Comparison of ENCODE assay signal across 11 cellular contexts in the genomic region with DNA sequence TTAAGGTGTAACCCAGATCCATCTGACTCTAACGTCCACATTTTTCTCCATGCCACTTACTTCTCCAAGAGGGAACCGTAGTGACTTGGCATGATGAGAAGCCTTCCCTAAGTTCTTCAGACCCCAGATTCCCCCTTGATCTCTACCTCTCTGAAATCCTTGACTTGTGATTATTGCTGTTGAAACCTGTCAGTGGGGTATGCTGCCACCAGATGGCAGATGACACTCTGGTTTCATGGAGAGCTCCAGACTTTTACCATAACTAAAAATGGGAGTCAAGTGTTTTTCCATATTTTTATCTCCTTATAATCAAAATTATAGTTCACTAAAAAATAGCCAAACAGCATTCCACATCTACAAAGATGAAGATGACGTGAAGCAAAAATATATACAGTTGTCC.
A peak's percentile ranks its signal among the peaks of the same experiment; 100 is the strongest.
DNase-seq lines count a peak whose midpoint lies in the region; ATAC-seq, FAIRE-seq and TF ChIP-seq lines count a peak whose summit lies in the region.
"Had no signal": no experiment of that assay in that cellular context is flagged by ENCODE, and none has a peak within 500 bp of the region (broad histone marks: within the 10 kb centered on the region; RNA-seq: fewer than 3 reads in every experiment).

No MANE protein-coding gene starts in this region.

- FAIRE-seq in GM12878 (lab: Jason Lieb, UNC) (no peak), HepG2 (lab: Jason Lieb, UNC) (no peak)
- FAIRE-seq: TTC549 had no signal

- TF ChIP-seq CTCF in GM12878 (IDR thresholded peaks at IDR 0.05 in 2 of 3, conservative IDR thresholded peaks at IDR 0.05 in 1 of 3; ENCODE audit: control insufficient read depth in 2 of 3, extremely low read depth in 1 of 3, insufficient read depth in 1 of 3, low read depth in 3 of 3, low read length in 3 of 3): peak; percentile 29 to 45 (median 34); a peak in 4 of 6 replicates
- peak; percentile 54 for TF ChIP-seq CTCF in HepG2 (CRISPR knock-in tag; IDR thresholded peaks at IDR 0.05)

- no peaks in the 10 kb centered on the region for H3K27me3 ChIP-seq in GM12878 (replicated peaks in 1 of 2; ENCODE audit: control insufficient read depth in 2 of 2, insufficient read depth in 2 of 2, low read length in 1 of 2)
- no peaks in the 10 kb centered on the region for H3K27me3 ChIP-seq in HepG2 (ENCODE audit: control insufficient read depth in 1 of 2, insufficient read depth in 2 of 2, low read length in 2 of 2)

- H3K4me1 ChIP-seq in GM12878 (ENCODE audit: control insufficient read depth, insufficient read depth, low read length): no peaks in the 10 kb centered on the region
- H3K4me1 ChIP-seq in HepG2 (ENCODE audit: insufficient read depth, low read length): no peaks in the 10 kb centered on the region

- no peak for ATAC-seq in GM12878
- ATAC-seq in HepG2: peak; percentile 35; the same call in 1 of the 3 replicates
- ATAC-seq: stimulated activated naive B cell treated with anti-CD40 and anti-IgM and Interleukin-4, amounts not matched to agents 10 μg/mL and 1 μg/mL and 100 μg/mL, for 72 hours had no signal

- H3K27ac ChIP-seq in GM12878 (ENCODE audit: control insufficient read depth, insufficient read depth) (no peak overlapping the region), HepG2 (ENCODE audit: extremely low read length, insufficient read depth, low read length) (no peak overlapping the region)

- DNase-seq in COLO829 (ENCODE audit: low spot score): peak; percentile 46
- peak; percentile 12 for DNase-seq in HPDE6-E6E7 (ENCODE audit: extremely low spot score)
- no peak for DNase-seq in GM12878 (ENCODE audit: low read depth, low spot score)
- peak; percentile 13 for DNase-seq in HepG2 (ENCODE audit: low spot score)
- no peak for DNase-seq in ureter (ENCODE audit: low spot score)
- DNase-seq in stimulated activated CD4-positive, alpha-beta T cell treated with anti-CD3 and anti-CD28 coated beads, Interleukin-15, amount 100 ng/mL, for 24 hours: no peak
- no peak for DNase-seq in KG1 (lab: John Stamatoyannopoulos, UW)
- DNase-seq in G401 (ENCODE audit: low spot score): no peak
- DNase-seq: naive B cell; stimulated activated naive B cell treated with anti-CD40 and anti-IgM and Interleukin-4, amounts not matched to agents 10 μg/mL and 1 μg/mL and 100 μg/mL, for 72 hours had no signal

- in situ Hi-C loops in GM12878 (cut with MboI): no loop called here
- in situ Hi-C loops in HepG2 (cut with HindIII; ENCODE audit: extremely low pct_ligation_motif_present, low pct_unique_long_range_greater_than_20kb): no loop called here
- in situ Hi-C loops in G401 (cut with HindIII; ENCODE audit: low sequenced_read_pairs): no loop called here

- no peak for TF ChIP-seq EP300 in GM12878 (IDR thresholded peaks at IDR 0.05; ENCODE audit: borderline replicate concordance in 1 of 2, control insufficient read depth in 1 of 2, low read depth in 2 of 2, low read length in 2 of 2)
- TF ChIP-seq EP300 in HepG2 (IDR thresholded peaks at IDR 0.05; ENCODE audit: low read depth in 2 of 2, low read length in 2 of 2): no peak
- no peak for TF ChIP-seq EP300 in HepG2 (CRISPR knock-in tag; IDR thresholded peaks at IDR 0.05; ENCODE audit: borderline replicate concordance)

- H3K4me2 ChIP-seq in GM12878 (ENCODE audit: control insufficient read depth, insufficient read depth) (no peak overlapping the region), HepG2 (ENCODE audit: low read depth, low read length) (no peak overlapping the region)

- H3K9me3 ChIP-seq in GM12878 (replicated peaks; ENCODE audit: control insufficient read depth, insufficient read depth, low read length) (no peaks in the 10 kb centered on the region), HepG2 (ENCODE audit: low read length) (no peaks in the 10 kb centered on the region)

- H3K4me3 ChIP-seq in GM12878 (no peak overlapping the region), HepG2 (replicated peaks in 1 of 3; ENCODE audit: insufficient read depth in 1 of 3, low read depth in 2 of 3, low read length in 3 of 3) (no peak overlapping the region)

- SMC1A ChIA-PET in GM12878 (lab: Charles Lee; ENCODE audit: uncharacterized antibody, unreplicated experiment): interaction anchor here (1.0 to 1.4 kb wide), 2 partner anchors 23 to 137 kb away, joined by 3 to 5 read pairs; no protein-coding TSS in a partner anchor

- POLR2A ChIA-PET in GM12878 (lab: Charles Lee) (no interaction called here), HepG2 (lab: Yijun Ruan, JAX) (no interaction called here)

- H3K9ac ChIP-seq in GM12878 (ENCODE audit: control insufficient read depth, insufficient read depth, low read length): no peak overlapping the region
- H3K9ac ChIP-seq in HepG2 (ENCODE audit: insufficient read depth, low read depth, low read length): no peak overlapping the region

- H2AFZ ChIP-seq in GM12878 (ENCODE audit: control insufficient read depth, low read depth, low read length): no peak overlapping the region
- no peak overlapping the region for H2AFZ ChIP-seq in HepG2 (ENCODE audit: low read length)

- 13% methylated on average over 3 of the region's 3 CpGs for WGBS in GM12878 (ENCODE audit: insufficient coverage, insufficient replicate concordance, low lambda C conversion rate, missing lambda C conversion rate)
- WGBS in HepG2 (ENCODE audit: low lambda C conversion rate): 0% methylated on average over 3 of the region's 3 CpGs

- TF ChIP-seq POLR2A in GM12878 (IDR thresholded peaks at IDR 0.05; ENCODE audit: low read depth, low read length): no peak
- TF ChIP-seq POLR2A in HepG2 (IDR thresholded peaks at IDR 0.05; ENCODE audit: insufficient read depth in 1 of 2, low read depth in 2 of 2, low read length in 2 of 2): no peak

- CTCF ChIA-PET in GM12878 (lab: Yijun Ruan, JAX): interaction anchor here (1.0 to 1.5 kb wide), 4 partner anchors 33 to 761 kb away, joined by 3 to 6 read pairs (median 4); no protein-coding TSS in a partner anchor
- CTCF ChIA-PET in HepG2 (lab: Yijun Ruan, JAX; ENCODE audit: low intra/inter-chr PET ratio, low total read pairs): interaction anchor here (1.3 to 1.9 kb wide), 2 partner anchors 754 to 762 kb away, joined by 4 to 7 read pairs; no protein-coding TSS in a partner anchor

- BruUV-seq in GM12878 (replicated peaks; lab: Mats Ljungman, UMichigan) (no TSS peak), HepG2 (replicated peaks; lab: Mats Ljungman, UMichigan) (no TSS peak)

- RAD21 ChIA-PET in GM12878 (lab: Charles Lee; ENCODE audit: unreplicated experiment): interaction anchor here (1.0 to 1.5 kb wide), 2 partner anchors 136 to 762 kb away, joined by 4 to 6 read pairs; no protein-coding TSS in a partner anchor

- peak; percentile 44 for TF ChIP-seq RAD21 in GM12878 (IDR thresholded peaks at IDR 0.05; ENCODE audit: insufficient read depth, low read depth, low read length)
- TF ChIP-seq RAD21 in HepG2 (CRISPR knock-in tag; IDR thresholded peaks at IDR 0.05): no peak

- H3K36me3 ChIP-seq in GM12878 (ENCODE audit: control insufficient read depth in 2 of 2, insufficient read depth in 2 of 2, low read length in 1 of 2) (no peaks in the 10 kb centered on the region), HepG2 (replicated peaks in 1 of 2; ENCODE audit: control insufficient read depth in 1 of 2, insufficient read depth in 2 of 2, low read length in 2 of 2) (no peaks in the 10 kb centered on the region)

- no peaks in the 10 kb centered on the region for H4K20me1 ChIP-seq in GM12878 (ENCODE audit: control insufficient read depth, insufficient read depth)
- H4K20me1 ChIP-seq in HepG2 (ENCODE audit: insufficient read depth, low read length): no peaks in the 10 kb centered on the region

- intact Hi-C loops in GM12878 (cut with micrococcal nuclease; ENCODE audit: unreplicated experiment) (no loop called here), HepG2 (cut with micrococcal nuclease; ENCODE audit: unreplicated experiment) (loop anchor here (1.0 kb wide), 1 partner anchor 761 kb away; no protein-coding TSS in a partner anchor)

- H3K79me2 ChIP-seq in GM12878 (ENCODE audit: control insufficient read depth, insufficient read depth, low read length): no peaks in the 10 kb centered on the region
- H3K79me2 ChIP-seq in HepG2 (ENCODE audit: insufficient read depth, low read length): no peaks in the 10 kb centered on the region

TF ChIP-seq in GM12878, 131 proteins besides CTCF, POLR2A, EP300 and RAD21:
- peak; percentile 35; the same call in 1 of the 2 replicates for TF ChIP-seq SMC3 (IDR thresholded peaks at IDR 0.05; ENCODE audit: borderline replicate concordance, low read length)
- no peak for TF ChIP-seq MTA3 (IDR thresholded peaks at IDR 0.05; ENCODE audit: borderline replicate concordance, low read length)
- no peak for TF ChIP-seq TCF3 (IDR thresholded peaks at IDR 0.05; ENCODE audit: borderline replicate concordance, insufficient read depth, low read depth, low read length)

TF ChIP-seq in HepG2, 621 proteins besides CTCF, POLR2A, EP300 and RAD21:
- no peak for TF ChIP-seq ZNF816 (CRISPR knock-in tag; IDR thresholded peaks at IDR 0.05; ENCODE audit: borderline replicate concordance)
- peak; percentile 57 for TF ChIP-seq SMC3 (IDR thresholded peaks at IDR 0.05; ENCODE audit: low read length)
- TF ChIP-seq STAG1 (CRISPR knock-in tag; IDR thresholded peaks at IDR 0.05): peak; percentile 72

Comparison
In these comparisons a context has a peak if more than half of its experiments do, and no peak if none do; other contexts are left out.
1. DNase-seq: peak in COLO829 (single experiment), HPDE6-E6E7 (single experiment) and HepG2 (single experiment); none in GM12878 (single experiment), ureter (single experiment), stimulated activated CD4-positive, alpha-beta T cell treated with anti-CD3 and anti-CD28 coated beads, Interleukin-15, amount 100 ng/mL, for 24 hours (single experiment), KG1 (single experiment) and G401 (single experiment).